ENCODE assay signal across 26 cellular contexts in the genomic region with DNA sequence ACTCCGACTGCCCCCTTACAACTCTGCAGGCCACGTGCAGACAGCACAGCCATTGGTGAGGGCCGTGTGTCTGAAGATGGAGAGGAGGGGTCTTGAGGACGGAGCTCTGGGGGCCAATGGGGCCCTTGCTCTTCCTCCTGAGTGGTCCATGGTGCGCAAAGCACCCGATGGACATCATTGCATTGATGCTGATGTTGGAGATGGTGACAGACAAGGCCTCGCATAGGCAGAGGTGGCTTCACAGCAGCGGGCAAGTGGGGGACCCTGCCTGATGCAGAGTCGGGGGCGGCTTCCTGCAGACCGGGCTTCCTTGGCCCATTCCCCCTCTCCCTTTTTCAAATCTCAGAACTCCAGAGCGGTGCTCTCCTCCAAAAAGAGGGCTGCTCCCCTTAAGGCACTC.
DNase-seq lines count a peak whose midpoint lies in the region; ATAC-seq and TF ChIP-seq lines count a peak whose summit lies in the region.
"Had no signal": no experiment of that assay in that cellular context is flagged by ENCODE, and none has a peak within 500 bp of the region (broad histone marks: within the 10 kb centered on the region; RNA-seq: fewer than 3 reads in every experiment).

No MANE protein-coding gene starts in this region.

- peak overlapping the region; percentile 52 for H3K4me3 Mint-ChIP-seq in Caco-2 (ENCODE audit: unreplicated experiment)
- H3K4me3 Mint-ChIP-seq: CD4-positive, alpha-beta T cell; H9; HFFc6 had no signal

- peaks cover 19% of the 10 kb centered on the region for H3K9me3 Mint-ChIP-seq in Caco-2 (ENCODE audit: unreplicated experiment)
- H3K9me3 Mint-ChIP-seq: CD4-positive, alpha-beta T cell had no signal

- peak; percentile 13 for DNase-seq in activated CD4-positive, CD25-positive, alpha-beta regulatory T cell treated with anti-CD3 and anti-CD28 coated beads, Interleukin-2, amount 50 U/mL, for 72 hours
- no peak for DNase-seq in activated CD4-positive, CD25-positive, alpha-beta regulatory T cell (lab: John Stamatoyannopoulos, UW)
- no peak for DNase-seq in Caco-2
- DNase-seq in lower lobe of right lung: peak; percentile 10
- DNase-seq in spleen: peak; percentile 39
- DNase-seq in DMS79 (lab: John Stamatoyannopoulos, UW): no peak
- no peak for DNase-seq in GM03348 (ENCODE audit: low spot score)
- DNase-seq: ACHN, HFFc6, MM.1S, NCI-H1048, NCI-H1436, NCI-H187 treated with DMSO at 0.1 percent for 48 hours, NCI-H2107, NCI-H446 treated with DMSO at 0.1 percent for 48 hours, RPMI8226, SHP77 treated with DMSO at 0.1 percent for 48 hours had no signal

- POLR2A ChIA-PET in Caco-2 (lab: Charles Lee): no interaction called here

- BruUV-seq in Caco-2 (replicated peaks; lab: Mats Ljungman, UMichigan): no TSS peak

- peak overlapping the region; percentile 89 for H3K27ac Mint-ChIP-seq in Caco-2 (ENCODE audit: unreplicated experiment)
- H3K27ac Mint-ChIP-seq: CD4-positive, alpha-beta T cell; HFFc6 had no signal

- TF ChIP-seq POLR2A in spleen (IDR thresholded peaks at IDR 0.05): no peak

- H3K9me3 ChIP-seq in Caco-2 (peaks cover 10% of the 10 kb centered on the region; the same call in 1 of the 2 replicates), lower lobe of right lung (peaks cover 15% of the 10 kb centered on the region), spleen (peaks cover 0 to 22% (median 14%) of the 10 kb centered on the region in 8 donors)

- TF ChIP-seq CTCF in Caco-2 (IDR thresholded peaks at IDR 0.05; ENCODE audit: insufficient read depth in 1 of 2, low read depth in 1 of 2, low read length in 1 of 2, severe bottlenecking in 1 of 2, unreplicated experiment in 1 of 2) (no peak), lower lobe of right lung (IDR thresholded peaks at IDR 0.05) (no peak), spleen (IDR thresholded peaks at IDR 0.05 in 8 of 11, conservative IDR thresholded peaks at IDR 0.05 in 3 of 11) (no peak)

- H3K27me3 Mint-ChIP-seq in Caco-2 (ENCODE audit: insufficient read depth, unreplicated experiment): no peaks in the 10 kb centered on the region
- H3K27me3 Mint-ChIP-seq: CD4-positive, alpha-beta T cell had no signal

- intact Hi-C loops in Caco-2 (cut with micrococcal nuclease; ENCODE audit: unreplicated experiment): loop anchor here (10.0 kb wide), 1 partner anchor 64 kb away; no protein-coding TSS in a partner anchor
- intact Hi-C loops in lower lobe of right lung (cut with DNase I): no loop called here
- intact Hi-C loops in spleen (cut with DNase I; ENCODE audit: low total_unique reads): no loop called here

- H3K4me3 ChIP-seq in Caco-2 (ENCODE audit: low read depth, low read length) (no peak overlapping the region), lower lobe of right lung (no peak overlapping the region), spleen (no peak overlapping the region)
- H3K4me3 ChIP-seq: BLaER1, K562, SK-N-MC had no signal

- H3K4me1 Mint-ChIP-seq in Caco-2 (ENCODE audit: low read depth, unreplicated experiment): peaks cover 20% of the 10 kb centered on the region

- CTCF ChIA-PET in Caco-2 (lab: Charles Lee): no interaction called here

- H3K36me3 ChIP-seq in Caco-2 (ENCODE audit: control insufficient read depth, insufficient read depth, low read length) (no peaks in the 10 kb centered on the region), lower lobe of right lung (no peaks in the 10 kb centered on the region), spleen (peaks cover 0 to 22% (median 0%) of the 10 kb centered on the region in 6 donors)
- H3K36me3 ChIP-seq: BLaER1 had no signal

- peaks cover 15% of the 10 kb centered on the region for H3K4me1 ChIP-seq in Caco-2
- no peaks in the 10 kb centered on the region for H3K4me1 ChIP-seq in lower lobe of right lung
- H3K4me1 ChIP-seq in spleen: peaks cover 0 to 6% (median 0%) of the 10 kb centered on the region in 6 donors
- H3K4me1 ChIP-seq: BLaER1 had no signal

- H3K27ac ChIP-seq in lower lobe of right lung: no peak overlapping the region
- no peak overlapping the region for H3K27ac ChIP-seq in spleen
- H3K27ac ChIP-seq: 22Rv1, BLaER1, HL-60, SK-N-MC had no signal

- H3K36me3 Mint-ChIP-seq in Caco-2 (ENCODE audit: insufficient read depth, unreplicated experiment): no peaks in the 10 kb centered on the region

- H3K27me3 ChIP-seq in Caco-2 (replicated peaks; ENCODE audit: control insufficient read depth, insufficient read depth, low read length): no peaks in the 10 kb centered on the region
- H3K27me3 ChIP-seq in lower lobe of right lung (ENCODE audit: low read depth): no peaks in the 10 kb centered on the region
- H3K27me3 ChIP-seq in spleen (replicated peaks in 1 of 7): no peaks in the 10 kb centered on the region
- H3K27me3 ChIP-seq: BLaER1 had no signal

- no peak for ATAC-seq in lower lobe of right lung
- ATAC-seq in GM19397 (IDR thresholded peaks at IDR 0.05; ENCODE audit: unreplicated experiment): no peak
- ATAC-seq: K562, PC-3 had no signal

- WGBS in spleen, 5 donors: 89 to 97% (median 89%) methylated on average over 12 of the region's 12 CpGs

Comparison
In these comparisons a context has a peak if more than half of its experiments do, and no peak if none do; other contexts are left out.
1. DNase-seq: peak in activated CD4-positive, CD25-positive, alpha-beta regulatory T cell treated with anti-CD3 and anti-CD28 coated beads, Interleukin-2, amount 50 U/mL, for 72 hours (single experiment), lower lobe of right lung (single experiment) and spleen (single experiment); none in activated CD4-positive, CD25-positive, alpha-beta regulatory T cell (0 of 4), Caco-2 (0 of 2), DMS79 (single experiment) and GM03348 (single experiment).